ENCODE assay signal across 27 cellular contexts in genomic region chr10:48343871-48344598, GRCh38. TPM values are rescaled to one million over a fixed set of nuclear protein-coding genes. Genes with fewer than 3 reads are reported as not detected.
DNase-seq lines count a peak whose midpoint lies in the region; ATAC-seq, FAIRE-seq and TF ChIP-seq lines count a peak whose summit lies in the region.
"Had no signal": no experiment of that assay in that cellular context is flagged by ENCODE, and none has a peak within 500 bp of the region (broad histone marks: within the 10 kb centered on the region; RNA-seq: fewer than 3 reads in every experiment).

No MANE protein-coding gene starts in this region.

- DNase-seq in NCI-H2171 treated with DMSO at 0.1 percent for 48 hours (lab: John Stamatoyannopoulos, UW) = peak; percentile 17
- no peak for DNase-seq in NCI-H2171 (lab: John Stamatoyannopoulos, UW)
- no peak for DNase-seq in HFFc6
- DNase-seq in K562 (ENCODE audit: extremely low read depth in 1 of 4, low spot score in 3 of 4) = no peak
- DNase-seq in iris pigment epithelial cell (ENCODE audit: low read depth) = peak; percentile 6
- DNase-seq in T1000 (lab: John Stamatoyannopoulos, UW) = no peak
- DNase-seq in GM13976 (ENCODE audit: low spot score) = no peak
- DNase-seq in cerebellum (ENCODE audit: low spot score) = no peak
- DNase-seq: 8988T; activated CD4-positive, alpha-beta memory T cell treated with anti-CD3 and anti-CD28 coated beads, Interleukin-2, amount 10 ng/mL, durations not matched to agents 7 days and 5 days; activated effector memory CD4-positive, alpha-beta T cell treated with Interleukin-2 at 50 U/mL for 16 hours; activated naive CD8-positive, alpha-beta T cell treated with anti-CD3 and anti-CD28 coated beads for 36 hours; BE2C; effector memory CD4-positive, alpha-beta T cell; HCEC 1CT; kidney glomerular epithelial cell; NCI-H1092; NCI-H187; NCI-H345; psoas muscle; SHP77 treated with DMSO at 0.1 percent for 48 hours; upper lobe of right lung had no signal

- no peaks in the 10 kb centered on the region for H3K27me3 ChIP-seq in K562 (ENCODE audit: control insufficient read depth in 2 of 2, insufficient read depth in 2 of 2, low read length in 2 of 2)
- H3K27me3 ChIP-seq: BE2C, esophagus muscularis mucosa, upper lobe of right lung had no signal

- TF ChIP-seq RAD21 in K562 (CRISPR knock-in tag; conservative IDR thresholded peaks at IDR 0.05 in 1 of 2, IDR thresholded peaks at IDR 0.05 in 1 of 2) = no peak

- ATAC-seq in K562 = no peak
- ATAC-seq: activated CD4-positive, CD25-positive, alpha-beta regulatory T cell treated with anti-CD3 and anti-CD28 coated beads, Interleukin-2, amount 50 U/mL, for 24 hours; upper lobe of right lung had no signal

- CTCF ChIA-PET in K562 (lab: Yijun Ruan, JAX; ENCODE audit: low intra/inter-chr PET ratio) = no interaction called here

- POLR2A ChIA-PET in K562 (lab: Yijun Ruan, JAX) = interaction anchor here (1.0 to 1.5 kb wide), 2 partner anchors 14 to 18 kb away, joined by 3 read pairs; no protein-coding TSS in a partner anchor

- TF ChIP-seq POLR2A in K562 (conservative IDR thresholded peaks at IDR 0.05) = no peak

- intact Hi-C loops in K562 (cut with micrococcal nuclease) = no loop called here

- peak overlapping the region; percentile 52 for H3K4me3 Mint-ChIP-seq in HFFc6
- H3K4me3 Mint-ChIP-seq: activated CD4-positive, alpha-beta memory T cell treated with anti-CD3 and anti-CD28 coated beads, Interleukin-2, amount 10 ng/mL, durations not matched to agents 7 days and 5 days; activated naive CD8-positive, alpha-beta T cell treated with anti-CD3 and anti-CD28 coated beads for 36 hours had no signal

- no peak overlapping the region for H3K9ac ChIP-seq in K562 (ENCODE audit: insufficient read depth in 1 of 2, low read depth in 2 of 2, low read length in 2 of 2)

- peaks cover 49% of the 10 kb centered on the region for H3K36me3 Mint-ChIP-seq in HFFc6 (ENCODE audit: low read depth)

- TF ChIP-seq CTCF in HFFc6 (IDR thresholded peaks at IDR 0.05) (no peak), K562 (IDR thresholded peaks at IDR 0.05 in 2 of 3, conservative IDR thresholded peaks at IDR 0.05 in 1 of 3; ENCODE audit: insufficient read depth in 2 of 3, low read depth in 1 of 3, low read length in 3 of 3) (no peak), GM13976 (IDR thresholded peaks at IDR 0.05; ENCODE audit: borderline replicate concordance, control extremely low read depth, extremely low read depth, insufficient read depth, missing control alignments) (no peak)

- H3K9me3 Mint-ChIP-seq in HFFc6 = peaks cover 28% of the 10 kb centered on the region

- in situ Hi-C loops in K562 (cut with MboI) = no loop called here
- in situ Hi-C loops in GM13976 (cut with MboI; ENCODE audit: low sequenced_read_pairs, unreplicated experiment) = no loop called here

- no peak overlapping the region for H3K4me2 ChIP-seq in K562 (ENCODE audit: insufficient read depth, low read length)

- FAIRE-seq in K562 (lab: Jason Lieb, UNC) = no peak
- FAIRE-seq: colon, GM19239, TTC549 had no signal

- WGBS in K562 (ENCODE audit: insufficient coverage, low coverage, missing lambda C conversion rate) = 55% methylated on average over 4 of the region's 4 CpGs

- no TSS peak for BruUV-seq in K562 (replicated peaks; lab: Mats Ljungman, UMichigan)

- no peaks in the 10 kb centered on the region; the same call in 1 of the 2 replicates for H3K27me3 Mint-ChIP-seq in HFFc6 (ENCODE audit: insufficient read depth)
- H3K27me3 Mint-ChIP-seq: activated CD4-positive, alpha-beta memory T cell treated with anti-CD3 and anti-CD28 coated beads, Interleukin-2, amount 10 ng/mL, durations not matched to agents 7 days and 5 days; activated naive CD8-positive, alpha-beta T cell treated with anti-CD3 and anti-CD28 coated beads for 36 hours had no signal

- no peak for TF ChIP-seq EP300 in K562 (IDR thresholded peaks at IDR 0.05; ENCODE audit: low read length)

- H3K9me3 ChIP-seq in K562 (replicated peaks; ENCODE audit: control insufficient read depth, insufficient read depth, low read depth, low read length) = no peaks in the 10 kb centered on the region; the same call in none of the 2 replicates
- H3K9me3 ChIP-seq: BE2C, psoas muscle, upper lobe of right lung had no signal

- peaks cover 5% of the 10 kb centered on the region; the same call in 1 of the 2 replicates for H4K20me1 ChIP-seq in K562 (replicated peaks; ENCODE audit: control insufficient read depth, insufficient read depth, low read length)

- H3K27ac ChIP-seq in K562 (ENCODE audit: extremely low read depth, low read depth, low read length) = no peak overlapping the region
- H3K27ac ChIP-seq: esophagus muscularis mucosa, psoas muscle, upper lobe of right lung had no signal

- no peak overlapping the region for H2AFZ ChIP-seq in K562 (ENCODE audit: low read depth, low read length)

- no peaks in the 10 kb centered on the region for H3K36me3 ChIP-seq in K562 (ENCODE audit: control insufficient read depth, insufficient read depth, low read length)
- H3K36me3 ChIP-seq: BE2C, esophagus muscularis mucosa, upper lobe of right lung had no signal

- H3K79me2 ChIP-seq in K562 (ENCODE audit: control insufficient read depth, insufficient read depth, low read length) = peaks cover 32% of the 10 kb centered on the region

- H3K9me1 ChIP-seq in K562 (ENCODE audit: control insufficient read depth, insufficient read depth, low read length) = no peaks in the 10 kb centered on the region

- no peak overlapping the region for H3K4me3 ChIP-seq in K562
- H3K4me3 ChIP-seq: esophagus muscularis mucosa, psoas muscle, upper lobe of right lung had no signal

- H3K4me1 Mint-ChIP-seq in HFFc6 (ENCODE audit: low read depth) = peaks cover 59% of the 10 kb centered on the region

- H3K4me1 ChIP-seq in K562 (replicated peaks in 1 of 2; ENCODE audit: control insufficient read depth in 2 of 2, insufficient read depth in 2 of 2, low read length in 2 of 2) = no peaks in the 10 kb centered on the region
- H3K4me1 ChIP-seq: BE2C, upper lobe of right lung had no signal

- peak overlapping the region; percentile 54 for H3K27ac Mint-ChIP-seq in HFFc6
- H3K27ac Mint-ChIP-seq: activated CD4-positive, alpha-beta memory T cell treated with anti-CD3 and anti-CD28 coated beads, Interleukin-2, amount 10 ng/mL, durations not matched to agents 7 days and 5 days; activated naive CD8-positive, alpha-beta T cell treated with anti-CD3 and anti-CD28 coated beads for 36 hours had no signal

TF ChIP-seq in K562, 482 proteins besides CTCF, POLR2A, EP300 and RAD21 (continues in another document):
- no peak for TF ChIP-seq E2F1 (CRISPR knock-in tag; IDR thresholded peaks at IDR 0.05)

RNA-seq across cellular contexts. Expression of gene MAPK8, which starts 37.6 kb away (rescaled TPM):
- total RNA-seq in HFFc6 (2021; fragmentation: NEBNext Ultra II Directional; extraction: Animal tissue kit (Norgen Biotek cat#: 25700)) = 10 to 100 TPM; 56.3 to 96.6 (median 74.8) TPM
- total RNA-seq in K562 (2011; cell fraction: chromatin; rRNA removed; ENCODE audit: low replicate concordance) = 97.6 and 205 TPM in 2 replicates
- 32.9 and 40.0 TPM in 2 replicates for total RNA-seq in K562 (2011; cell fraction: nucleolus; rRNA removed)
- total RNA-seq in K562 (2011; cell fraction: nucleoplasm; rRNA removed) = 81.8 and 108 TPM in 2 replicates
- 40.1 and 44.7 TPM in 2 replicates for total RNA-seq in K562 (2014; rRNA removed)
- total RNA-seq in K562 (2014; rRNA removed; fragmentation: Illumina TruSeq; extraction: Trizol) = 72.9 and 92.4 TPM in 2 replicates
- 60.2 and 63.8 TPM in 2 replicates for total RNA-seq in K562 (2015; rRNA removed; fragmentation: Illumina TruSeq; extraction: Trizol)
- total RNA-seq in K562 (2021) = 68.3 and 72.4 TPM in 2 replicates
- 110 and 159 TPM in 2 replicates for polyA plus RNA-seq in K562 (2011; rRNA removed)
- polyA plus RNA-seq in K562 (2011; cell fraction: cytosol; rRNA removed) = 32.6 and 54.1 TPM in 2 replicates
- 60.4 and 79.1 TPM in 2 replicates for polyA plus RNA-seq in K562 (2011; cell fraction: nucleus; rRNA removed)
- polyA plus RNA-seq in K562 (2012) = 43.5 and 52.0 TPM in 2 replicates
- polyA plus RNA-seq in K562 (2014; fragmentation: Illumina TruSeq; extraction: Trizol) = 91.0 and 93.4 TPM in 2 replicates
- polyA plus RNA-seq in K562 (2014; fragmentation: Nextera tagmentation; extraction: Ambion mirVana) = 1 to 10 TPM; 6.4 to 6.8 TPM
- polyA plus RNA-seq in K562 (2014; rRNA removed) = 65.5 and 71.0 TPM in 2 replicates
- 127 and 194 TPM in 2 replicates for polyA minus RNA-seq in K562 (2011; rRNA and poly(A)+ RNA removed)
- 45.0 and 46.1 TPM in 2 replicates for polyA minus RNA-seq in K562 (2011; cell fraction: cytosol; rRNA and poly(A)+ RNA removed)
- 58.6 and 104 TPM in 2 replicates for polyA minus RNA-seq in K562 (2011; cell fraction: nucleus; rRNA and poly(A)+ RNA removed)
- 183 TPM for total RNA-seq in cerebellum

Comparison
In these comparisons a context has a peak if more than half of its experiments do, and no peak if none do; other contexts are left out.
1. DNase-seq: peak in NCI-H2171 treated with DMSO at 0.1 percent for 48 hours (single experiment) and iris pigment epithelial cell (single experiment); none in NCI-H2171 (single experiment), HFFc6 (single experiment), K562 (0 of 4), T1000 (single experiment), GM13976 (single experiment) and cerebellum (single experiment).